Comparison of ENCODE assay signal across 15 cellular contexts in the genomic region with DNA sequence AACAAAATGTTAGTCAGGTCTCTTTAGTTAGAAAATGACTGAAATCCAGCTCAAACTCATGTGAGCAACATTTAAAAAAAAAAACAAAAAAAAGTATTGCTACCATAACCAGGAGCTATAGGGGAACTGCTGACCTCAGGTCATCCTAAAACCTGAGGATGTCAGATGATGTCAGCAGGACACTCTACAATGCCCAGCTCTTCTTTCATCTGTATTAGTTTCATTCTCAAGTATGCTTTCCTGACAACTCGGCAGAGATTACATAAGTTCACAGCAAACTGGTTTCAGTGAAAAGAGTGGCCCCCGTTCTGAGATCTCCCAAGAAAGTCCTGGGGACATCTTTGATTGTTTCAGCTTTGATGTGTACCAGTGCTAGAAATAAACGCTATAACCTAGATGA. TPM values are rescaled to one million over a fixed set of nuclear protein-coding genes. Genes with fewer than 3 reads are reported as not detected.
DNase-seq lines count a peak whose midpoint lies in the region; ATAC-seq and TF ChIP-seq lines count a peak whose summit lies in the region.
"Had no signal": no experiment of that assay in that cellular context is flagged by ENCODE, and none has a peak within 500 bp of the region (broad histone marks: within the 10 kb centered on the region; RNA-seq: fewer than 3 reads in every experiment).

No MANE protein-coding gene starts in this region.

- H3K9me3 ChIP-seq in OCI-LY1 (ENCODE audit: low read length), result no peaks in the 10 kb centered on the region

- no peaks in the 10 kb centered on the region for H3K9me2 ChIP-seq in OCI-LY1 (ENCODE audit: low read depth, low read length)

- TF ChIP-seq CTCF in OCI-LY1 (IDR thresholded peaks at IDR 0.05; ENCODE audit: low read length), result no peak
- no peak for TF ChIP-seq CTCF in fibroblast of the aortic adventitia (IDR thresholded peaks at IDR 0.05; ENCODE audit: insufficient read depth, low read length)

- no peaks in the 10 kb centered on the region for H3F3A ChIP-seq in OCI-LY1 (ENCODE audit: insufficient read depth, low read length)

- H3K27ac ChIP-seq in OCI-LY1 (ENCODE audit: low read depth, low read length, poor library complexity, severe bottlenecking) (no peak overlapping the region), temporal lobe (ENCODE audit: low read depth, low read length) (peak overlapping the region; percentile 11)

- CTCF ChIA-PET in activated CD8-positive, alpha-beta memory T cell treated with anti-CD3 and anti-CD28 coated beads, Interleukin-2, amount 10 ng/mL, durations not matched to agents 7 days and 5 days (lab: Charles Lee), result interaction anchor here (1.5 kb wide), 1 partner anchor 100 kb away, joined by 3 read pairs; the partner anchor contains the start of gene ABHD3

- H3K27ac Mint-ChIP-seq in activated CD8-positive, alpha-beta memory T cell treated with anti-CD3 and anti-CD28 coated beads, Interleukin-2, amount 10 ng/mL, durations not matched to agents 7 days and 5 days, result peak overlapping the region; percentile 44
- H3K27ac Mint-ChIP-seq: naive thymus-derived CD4-positive, alpha-beta T cell had no signal

- no peak for DNase-seq in activated CD8-positive, alpha-beta memory T cell treated with anti-CD3 and anti-CD28 coated beads, Interleukin-2, amount 10 ng/mL, durations not matched to agents 7 days and 5 days
- DNase-seq in activated CD8-positive, alpha-beta memory T cell treated with anti-CD3 and anti-CD28 coated beads, Interleukin-2, amount 50 U/mL, for 48 hours, result no peak
- DNase-seq in fibroblast of the aortic adventitia (ENCODE audit: low read depth), result peak; percentile 31
- DNase-seq in KG1 (lab: John Stamatoyannopoulos, UW), result no peak
- DNase-seq in RKO (ENCODE audit: low spot score), result no peak
- DNase-seq: ACHN; H7; naive thymus-derived CD4-positive, alpha-beta T cell; NCI-H1417 treated with DMSO at 0.1 percent for 48 hours; NCI-H524 treated with DMSO at 0.1 percent for 48 hours; stimulated activated naive B cell treated with anti-CD40 and anti-IgM and Interleukin-4, amounts not matched to agents 10 μg/mL and 1 μg/mL and 100 μg/mL, for 72 hours had no signal

- H3K4me2 ChIP-seq in OCI-LY1 (ENCODE audit: low read length), result no peak overlapping the region

- ATAC-seq in activated CD8-positive, alpha-beta memory T cell treated with anti-CD3 and anti-CD28 coated beads, Interleukin-2, amount 10 ng/mL, durations not matched to agents 7 days and 5 days, result no peak
- no peak for ATAC-seq in HG03095 (IDR thresholded peaks at IDR 0.05; ENCODE audit: unreplicated experiment)
- ATAC-seq: left lobe of liver; naive thymus-derived CD4-positive, alpha-beta T cell; stimulated activated naive B cell treated with anti-CD40 and anti-IgM and Interleukin-4, amounts not matched to agents 10 μg/mL and 1 μg/mL and 100 μg/mL, for 72 hours had no signal

- no peaks in the 10 kb centered on the region for H3K36me3 Mint-ChIP-seq in activated CD8-positive, alpha-beta memory T cell treated with anti-CD3 and anti-CD28 coated beads, Interleukin-2, amount 10 ng/mL, durations not matched to agents 7 days and 5 days

- H3K4me1 ChIP-seq in OCI-LY1 (ENCODE audit: insufficient read depth, low read length, severe bottlenecking), result peaks cover 34% of the 10 kb centered on the region

- peak overlapping the region; percentile 17 for H3K4me3 Mint-ChIP-seq in activated CD8-positive, alpha-beta memory T cell treated with anti-CD3 and anti-CD28 coated beads, Interleukin-2, amount 10 ng/mL, durations not matched to agents 7 days and 5 days
- H3K4me3 Mint-ChIP-seq: naive thymus-derived CD4-positive, alpha-beta T cell; stimulated activated naive B cell treated with anti-CD40 and anti-IgM and Interleukin-4, amounts not matched to agents 10 μg/mL and 1 μg/mL and 100 μg/mL, for 72 hours had no signal

- no peaks in the 10 kb centered on the region; the same call in 1 of the 2 replicates for H3K79me2 ChIP-seq in OCI-LY1 (ENCODE audit: insufficient read depth, low read length)

- no peak overlapping the region for H3K9ac ChIP-seq in OCI-LY1 (ENCODE audit: low read length)

- H3K4me3 ChIP-seq in OCI-LY1 (ENCODE audit: low read depth, low read length, poor library complexity, severe bottlenecking), result no peak overlapping the region
- no peak overlapping the region for H3K4me3 ChIP-seq in fibroblast of the aortic adventitia (ENCODE audit: low read depth, low read length)

- no peaks in the 10 kb centered on the region for H4K20me1 ChIP-seq in OCI-LY1 (ENCODE audit: insufficient read depth, low read length)

- H3K9me3 Mint-ChIP-seq in activated CD8-positive, alpha-beta memory T cell treated with anti-CD3 and anti-CD28 coated beads, Interleukin-2, amount 10 ng/mL, durations not matched to agents 7 days and 5 days (ENCODE audit: low read depth), result no peaks in the 10 kb centered on the region
- H3K9me3 Mint-ChIP-seq: stimulated activated naive B cell treated with anti-CD40 and anti-IgM and Interleukin-4, amounts not matched to agents 10 μg/mL and 1 μg/mL and 100 μg/mL, for 72 hours had no signal

- no peaks in the 10 kb centered on the region for H3K27me3 Mint-ChIP-seq in activated CD8-positive, alpha-beta memory T cell treated with anti-CD3 and anti-CD28 coated beads, Interleukin-2, amount 10 ng/mL, durations not matched to agents 7 days and 5 days
- H3K27me3 Mint-ChIP-seq: naive thymus-derived CD4-positive, alpha-beta T cell; stimulated activated naive B cell treated with anti-CD40 and anti-IgM and Interleukin-4, amounts not matched to agents 10 μg/mL and 1 μg/mL and 100 μg/mL, for 72 hours had no signal

- peaks cover 17% of the 10 kb centered on the region for H3K4me1 Mint-ChIP-seq in activated CD8-positive, alpha-beta memory T cell treated with anti-CD3 and anti-CD28 coated beads, Interleukin-2, amount 10 ng/mL, durations not matched to agents 7 days and 5 days

- H3K36me3 ChIP-seq in OCI-LY1 (ENCODE audit: insufficient read depth, low read length), result no peaks in the 10 kb centered on the region

- H2AFZ ChIP-seq in OCI-LY1 (ENCODE audit: low read length), result peak overlapping the region; percentile 50

- no peaks in the 10 kb centered on the region for H3K27me3 ChIP-seq in OCI-LY1 (ENCODE audit: insufficient read depth, low read length)

RNA-seq across cellular contexts. Expression of gene ESCO1, which starts 4.2 kb away (rescaled TPM):
- total RNA-seq in activated CD8-positive, alpha-beta memory T cell treated with anti-CD3 and anti-CD28 coated beads, Interleukin-2, amount 10 ng/mL, durations not matched to agents 7 days and 5 days, result 10 to 100 TPM; 19.2 to 21.1 TPM
- total RNA-seq in fibroblast of the aortic adventitia (ENCODE audit: low replicate concordance), result 15.6 and 26.0 TPM in 2 replicates
- 30.7 TPM for total RNA-seq in temporal lobe

RNA-seq across cellular contexts. Expression of gene SNRPD1, which starts 7.4 kb away (rescaled TPM):
- 100 to 1,000 TPM; 110 to 114 TPM for total RNA-seq in activated CD8-positive, alpha-beta memory T cell treated with anti-CD3 and anti-CD28 coated beads, Interleukin-2, amount 10 ng/mL, durations not matched to agents 7 days and 5 days
- total RNA-seq in fibroblast of the aortic adventitia (ENCODE audit: low replicate concordance) (15.1 and 78.2 TPM in 2 replicates), temporal lobe (16.7 TPM)
